Comparison of ENCODE assay signal across 21 cellular contexts in genomic region chr3:194852836-194853508, GRCh38.
DNase-seq lines count a peak whose midpoint lies in the region; ATAC-seq and TF ChIP-seq lines count a peak whose summit lies in the region.
"Had no signal": no experiment of that assay in that cellular context is flagged by ENCODE, and none has a peak within 500 bp of the region (broad histone marks: within the 10 kb centered on the region; RNA-seq: fewer than 3 reads in every experiment).

No MANE protein-coding gene starts in this region.

- no peaks in the 10 kb centered on the region for H3K9me3 ChIP-seq in spleen
- H3K9me3 ChIP-seq: upper lobe of left lung had no signal

- TF ChIP-seq CTCF in spleen (IDR thresholded peaks at IDR 0.05 in 8 of 11, conservative IDR thresholded peaks at IDR 0.05 in 3 of 11) (no peak), glutamatergic neuron (IDR thresholded peaks at IDR 0.05; ENCODE audit: partially characterized antibody, unreplicated experiment) (no peak)

- H3K4me1 Mint-ChIP-seq in glutamatergic neuron (ENCODE audit: low read depth, unreplicated experiment): peaks cover 3% of the 10 kb centered on the region
- H3K4me1 Mint-ChIP-seq: IgD-negative memory B cell had no signal

- H3K4me3 ChIP-seq in spleen: no peak overlapping the region
- H3K4me3 ChIP-seq: upper lobe of left lung had no signal

- intact Hi-C loops in spleen (cut with DNase I; ENCODE audit: low total_unique reads): no loop called here

- 46 to 62% (median 53%) methylated on average over 13 to 16 of the region's 16 CpGs for WGBS in spleen, 5 donors

- no peak for ATAC-seq in GM21576 (IDR thresholded peaks at IDR 0.05; ENCODE audit: unreplicated experiment)
- ATAC-seq: activated CD8-positive, alpha-beta T cell treated with anti-CD3 and anti-CD28 coated beads for 36 hours; right cardiac atrium had no signal

- no peaks in the 10 kb centered on the region for H3K9me3 Mint-ChIP-seq in glutamatergic neuron (ENCODE audit: unreplicated experiment)
- H3K9me3 Mint-ChIP-seq: activated CD8-positive, alpha-beta T cell treated with anti-CD3 and anti-CD28 coated beads for 36 hours; activated T-cell treated with anti-CD3 and anti-CD28 coated beads, Interleukin-2, amount 50 U/mL, for 24 hours; CD4-positive, alpha-beta T cell; IgD-negative memory B cell; mesothelial cell of epicardium; stimulated activated naive CD8-positive, alpha-beta T cell treated with anti-CD3 and anti-CD28 coated beads, Interleukin-15, Interleukin-2, amounts not matched to agents 100 ng/mL and 50 ng/mL, for 24 hours had no signal

- peaks cover 0 to 19% (median 6%) of the 10 kb centered on the region in 6 donors for H3K4me1 ChIP-seq in spleen

- H3K4me3 Mint-ChIP-seq in glutamatergic neuron (ENCODE audit: unreplicated experiment): no peak overlapping the region
- H3K4me3 Mint-ChIP-seq: activated CD8-positive, alpha-beta T cell treated with anti-CD3 and anti-CD28 coated beads for 36 hours; activated T-cell treated with anti-CD3 and anti-CD28 coated beads, Interleukin-2, amount 50 U/mL, for 24 hours; CD4-positive, alpha-beta T cell; IgD-negative memory B cell; mesothelial cell of epicardium; stimulated activated naive CD8-positive, alpha-beta T cell treated with anti-CD3 and anti-CD28 coated beads, Interleukin-15, Interleukin-2, amounts not matched to agents 100 ng/mL and 50 ng/mL, for 24 hours had no signal

- no peaks in the 10 kb centered on the region for H3K36me3 ChIP-seq in spleen
- H3K36me3 ChIP-seq: upper lobe of left lung, WERI-Rb-1 had no signal

- TF ChIP-seq POLR2A in spleen (IDR thresholded peaks at IDR 0.05): no peak

- peaks cover 2% of the 10 kb centered on the region for H3K27me3 Mint-ChIP-seq in glutamatergic neuron (ENCODE audit: unreplicated experiment)
- H3K27me3 Mint-ChIP-seq: activated CD8-positive, alpha-beta T cell treated with anti-CD3 and anti-CD28 coated beads for 36 hours; activated T-cell treated with anti-CD3 and anti-CD28 coated beads, Interleukin-2, amount 50 U/mL, for 24 hours; CD4-positive, alpha-beta T cell; stimulated activated naive CD8-positive, alpha-beta T cell treated with anti-CD3 and anti-CD28 coated beads, Interleukin-15, Interleukin-2, amounts not matched to agents 100 ng/mL and 50 ng/mL, for 24 hours had no signal

- H3K27ac ChIP-seq in spleen: peak overlapping the region; percentile 52 to 86 (median 80)
- H3K27ac ChIP-seq: upper lobe of left lung, WERI-Rb-1 had no signal

- H3K27me3 ChIP-seq in spleen (replicated peaks in 1 of 7): no peaks in the 10 kb centered on the region
- H3K27me3 ChIP-seq: upper lobe of left lung had no signal

- DNase-seq in NCI-H748 (lab: John Stamatoyannopoulos, UW; ENCODE audit: unreplicated experiment): peak; percentile 8
- no peak for DNase-seq in NCI-H748 treated with DMSO at 0.1 percent for 48 hours (lab: John Stamatoyannopoulos, UW)
- peak; percentile 21 for DNase-seq in NCI-H345 treated with DMSO at 0.1 percent for 48 hours (lab: John Stamatoyannopoulos, UW; ENCODE audit: unreplicated experiment)
- DNase-seq in islet precursor cell: peak; percentile 64
- peak; percentile 79 for DNase-seq in spleen
- no peak for DNase-seq in EL
- DNase-seq in glutamatergic neuron: no peak
- DNase-seq: activated CD8-positive, alpha-beta T cell treated with anti-CD3 and anti-CD28 coated beads for 36 hours; activated naive CD4-positive, alpha-beta T cell treated with anti-CD3 and anti-CD28 coated beads, Interleukin-2, amount 50 U/mL, for 16 hours; activated T-cell treated with anti-CD3 and anti-CD28 coated beads, Interleukin-2, amount 50 U/mL, for 24 hours; CD4-positive, alpha-beta T cell; kidney glomerular epithelial cell; NCI-H226; right cardiac atrium; SIG-M5; WERI-Rb-1 had no signal

- no peak overlapping the region for H3K27ac Mint-ChIP-seq in glutamatergic neuron (ENCODE audit: unreplicated experiment)
- H3K27ac Mint-ChIP-seq: activated CD8-positive, alpha-beta T cell treated with anti-CD3 and anti-CD28 coated beads for 36 hours; activated T-cell treated with anti-CD3 and anti-CD28 coated beads, Interleukin-2, amount 50 U/mL, for 24 hours; CD4-positive, alpha-beta T cell; IgD-negative memory B cell; mesothelial cell of epicardium; stimulated activated naive CD8-positive, alpha-beta T cell treated with anti-CD3 and anti-CD28 coated beads, Interleukin-15, Interleukin-2, amounts not matched to agents 100 ng/mL and 50 ng/mL, for 24 hours had no signal

- H3K36me3 Mint-ChIP-seq in glutamatergic neuron (ENCODE audit: unreplicated experiment): peaks cover 4% of the 10 kb centered on the region
- H3K36me3 Mint-ChIP-seq: IgD-negative memory B cell, mesothelial cell of epicardium had no signal

Comparison
In these comparisons a context has a peak if more than half of its experiments do, and no peak if none do; other contexts are left out.
1. DNase-seq: peak in NCI-H748 (single experiment), NCI-H345 treated with DMSO at 0.1 percent for 48 hours (single experiment), islet precursor cell (single experiment) and spleen (single experiment); none in NCI-H748 treated with DMSO at 0.1 percent for 48 hours (single experiment), EL (single experiment) and glutamatergic neuron (single experiment).